Comparison of ENCODE assay signal across 1 cellular context in genomic region chr2:238890131-238890530, GRCh38.
A peak's percentile ranks its signal among the peaks of the same experiment; 100 is the strongest.
TF ChIP-seq lines count a peak whose summit lies in the region.

No MANE protein-coding gene starts in this region.

TF ChIP-seq in HepG2, 621 proteins besides CTCF, POLR2A, EP300 and RAD21:
- no peak for TF ChIP-seq PITX1 (CRISPR knock-in tag; IDR thresholded peaks at IDR 0.05)
- TF ChIP-seq, protein P1, sequence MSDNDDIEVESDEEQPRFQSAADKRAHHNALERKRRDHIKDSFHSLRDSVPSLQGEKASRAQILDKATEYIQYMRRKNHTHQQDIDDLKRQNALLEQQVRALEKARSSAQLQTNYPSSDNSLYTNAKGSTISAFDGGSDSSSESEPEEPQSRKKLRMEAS (IDR thresholded peaks at IDR 0.05): 0 out of 2 replicates have a peak, but pooled peaks have one; percentile 18
- no peak for TF ChIP-seq AKAP8 (CRISPR knock-in tag; IDR thresholded peaks at IDR 0.05)
- no peak for TF ChIP-seq KAT7 (CRISPR knock-in tag; IDR thresholded peaks at IDR 0.05; ENCODE audit: borderline replicate concordance)
- TF ChIP-seq ZNF430 (CRISPR knock-in tag; IDR thresholded peaks at IDR 0.05): no peak
- TF ChIP-seq ZNF451 (CRISPR knock-in tag; IDR thresholded peaks at IDR 0.05): no peak
- TF ChIP-seq SKI (IDR thresholded peaks at IDR 0.05; ENCODE audit: partially characterized antibody): no peak
- no peak for TF ChIP-seq ZNF577 (CRISPR knock-in tag; IDR thresholded peaks at IDR 0.05; ENCODE audit: borderline replicate concordance, low read depth)
- TF ChIP-seq, protein P2, sequence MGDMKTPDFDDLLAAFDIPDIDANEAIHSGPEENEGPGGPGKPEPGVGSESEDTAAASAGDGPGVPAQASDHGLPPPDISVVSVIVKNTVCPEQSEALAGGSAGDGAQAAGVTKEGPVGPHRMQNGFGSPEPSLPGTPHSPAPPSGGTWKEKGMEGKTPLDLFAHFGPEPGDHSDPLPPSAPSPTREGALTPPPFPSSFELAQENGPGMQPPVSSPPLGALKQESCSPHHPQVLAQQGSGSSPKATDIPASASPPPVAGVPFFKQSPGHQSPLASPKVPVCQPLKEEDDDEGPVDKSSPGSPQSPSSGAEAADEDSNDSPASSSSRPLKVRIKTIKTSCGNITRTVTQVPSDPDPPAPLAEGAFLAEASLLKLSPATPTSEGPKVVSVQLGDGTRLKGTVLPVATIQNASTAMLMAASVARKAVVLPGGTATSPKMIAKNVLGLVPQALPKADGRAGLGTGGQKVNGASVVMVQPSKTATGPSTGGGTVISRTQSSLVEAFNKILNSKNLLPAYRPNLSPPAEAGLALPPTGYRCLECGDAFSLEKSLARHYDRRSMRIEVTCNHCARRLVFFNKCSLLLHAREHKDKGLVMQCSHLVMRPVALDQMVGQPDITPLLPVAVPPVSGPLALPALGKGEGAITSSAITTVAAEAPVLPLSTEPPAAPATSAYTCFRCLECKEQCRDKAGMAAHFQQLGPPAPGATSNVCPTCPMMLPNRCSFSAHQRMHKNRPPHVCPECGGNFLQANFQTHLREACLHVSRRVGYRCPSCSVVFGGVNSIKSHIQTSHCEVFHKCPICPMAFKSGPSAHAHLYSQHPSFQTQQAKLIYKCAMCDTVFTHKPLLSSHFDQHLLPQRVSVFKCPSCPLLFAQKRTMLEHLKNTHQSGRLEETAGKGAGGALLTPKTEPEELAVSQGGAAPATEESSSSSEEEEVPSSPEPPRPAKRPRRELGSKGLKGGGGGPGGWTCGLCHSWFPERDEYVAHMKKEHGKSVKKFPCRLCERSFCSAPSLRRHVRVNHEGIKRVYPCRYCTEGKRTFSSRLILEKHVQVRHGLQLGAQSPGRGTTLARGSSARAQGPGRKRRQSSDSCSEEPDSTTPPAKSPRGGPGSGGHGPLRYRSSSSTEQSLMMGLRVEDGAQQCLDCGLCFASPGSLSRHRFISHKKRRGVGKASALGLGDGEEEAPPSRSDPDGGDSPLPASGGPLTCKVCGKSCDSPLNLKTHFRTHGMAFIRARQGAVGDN (CRISPR knock-in tag; IDR thresholded peaks at IDR 0.05): 0 out of 2 replicates have a peak, but pooled peaks have one; percentile 18
TF ChIP-seq in HepG2: peak in this region for 2.
